Comparison of ENCODE assay signal across 2 cellular contexts in genomic region chr1:248592655-248593054, GRCh38.
TF ChIP-seq lines count a peak whose summit lies in the region.

No MANE protein-coding gene starts in this region.

TF ChIP-seq in A549, 52 proteins besides CTCF, POLR2A, EP300 and RAD21:
- TF ChIP-seq MAFK (IDR thresholded peaks at IDR 0.05; ENCODE audit: partially characterized antibody) = peak; percentile 97
- no peak for TF ChIP-seq REST (IDR thresholded peaks at IDR 0.05)
- no peak for TF ChIP-seq NFE2L2 (conservative IDR thresholded peaks at IDR 0.05; ENCODE audit: low read length)
- TF ChIP-seq HOXA7 (CRISPR knock-in tag; IDR thresholded peaks at IDR 0.05) = no peak

TF ChIP-seq in IMR-90, 13 proteins besides CTCF, POLR2A, EP300 and RAD21:
- TF ChIP-seq SMC3 (IDR thresholded peaks at IDR 0.05; ENCODE audit: low read depth, low read length) (no peak), MAFK (IDR thresholded peaks at IDR 0.05; ENCODE audit: low read depth, low read length) (peak; percentile 88)
